In genomic region chr12:106301241-106301610, GRCh38 we compare ENCODE assay signal across 8 cellular contexts. TPM values are rescaled to one million over a fixed set of nuclear protein-coding genes. Genes with fewer than 3 reads are reported as not detected.
DNase-seq lines count a peak whose midpoint lies in the region; ATAC-seq, FAIRE-seq and TF ChIP-seq lines count a peak whose summit lies in the region.

No MANE protein-coding gene starts in this region.

- no peak for TF ChIP-seq RAD21 in SK-N-SH (IDR thresholded peaks at IDR 0.05; ENCODE audit: low read length)

- H3K36me3 Mint-ChIP-seq in activated T-helper 17 cell treated with anti-CD3 and anti-CD28 coated beads, Interleukin-2, amount 50 U/mL, for 72 hours (ENCODE audit: low read depth) = peaks cover 23% of the 10 kb centered on the region

- peaks cover 39% of the 10 kb centered on the region for H3K4me1 Mint-ChIP-seq in activated T-helper 17 cell treated with anti-CD3 and anti-CD28 coated beads, Interleukin-2, amount 50 U/mL, for 72 hours
- peaks cover 52% of the 10 kb centered on the region for H3K4me1 Mint-ChIP-seq in stimulated activated naive CD8-positive, alpha-beta T cell treated with anti-CD3 and anti-CD28 coated beads, Interleukin-15, amount 100 ng/mL, for 72 hours

- no peak overlapping the region for H3K4me2 ChIP-seq in SK-N-SH

- peak overlapping the region; percentile 93; the same call in 1 of the 2 replicates for H2AFZ ChIP-seq in SK-N-SH (ENCODE audit: low read depth)

- no peak for ATAC-seq in SK-N-SH treated with all-trans-retinoic acid at 6 μM for 48 hours
- no peak for ATAC-seq in activated T-helper 17 cell treated with anti-CD3 and anti-CD28 coated beads, Interleukin-2, amount 50 U/mL, for 72 hours (replicated peaks)
- no peak for ATAC-seq in stimulated activated naive CD8-positive, alpha-beta T cell treated with anti-CD3 and anti-CD28 coated beads, Interleukin-15, amount 100 ng/mL, for 72 hours
- ATAC-seq in GM18858 (IDR thresholded peaks at IDR 0.05; ENCODE audit: unreplicated experiment) = no peak

- H3K27me3 ChIP-seq in SK-N-SH (ENCODE audit: insufficient read depth) (no peaks in the 10 kb centered on the region), iPS-15b (ENCODE audit: control insufficient read depth, insufficient read depth, low read length) (no peaks in the 10 kb centered on the region)

- POLR2A ChIA-PET in SK-N-SH (lab: Yijun Ruan, JAX) = no interaction called here

- WGBS in SK-N-SH (ENCODE audit: low lambda C conversion rate) = 27% methylated on average over 1 of the region's 1 CpG

- CTCF ChIA-PET in SK-N-SH (lab: Yijun Ruan, JAX) = interaction anchor here (1.2 to 4.2 kb wide), 4 partner anchors 10 to 74 kb away, joined by 3 to 20 read pairs (median 6); partner anchors contain the start of gene POLR3B

- no peaks in the 10 kb centered on the region for H4K20me1 ChIP-seq in SK-N-SH (ENCODE audit: insufficient read depth)

- no peaks in the 10 kb centered on the region for H3K27me3 Mint-ChIP-seq in activated T-helper 17 cell treated with anti-CD3 and anti-CD28 coated beads, Interleukin-2, amount 50 U/mL, for 72 hours
- H3K27me3 Mint-ChIP-seq in stimulated activated naive CD8-positive, alpha-beta T cell treated with anti-CD3 and anti-CD28 coated beads, Interleukin-15, amount 100 ng/mL, for 72 hours = no peaks in the 10 kb centered on the region

- TF ChIP-seq CTCF in SK-N-SH (IDR thresholded peaks at IDR 0.05) = no peak

- H3K9me2 ChIP-seq in SK-N-SH = no peaks in the 10 kb centered on the region

- peak overlapping the region; percentile 99 for H3K27ac Mint-ChIP-seq in activated T-helper 17 cell treated with anti-CD3 and anti-CD28 coated beads, Interleukin-2, amount 50 U/mL, for 72 hours
- H3K27ac Mint-ChIP-seq in stimulated activated naive CD8-positive, alpha-beta T cell treated with anti-CD3 and anti-CD28 coated beads, Interleukin-15, amount 100 ng/mL, for 72 hours = peak overlapping the region; percentile 93 to 98

- H3K4me3 Mint-ChIP-seq in activated T-helper 17 cell treated with anti-CD3 and anti-CD28 coated beads, Interleukin-2, amount 50 U/mL, for 72 hours = peak overlapping the region; percentile 93
- peak overlapping the region; percentile 87 to 89 for H3K4me3 Mint-ChIP-seq in stimulated activated naive CD8-positive, alpha-beta T cell treated with anti-CD3 and anti-CD28 coated beads, Interleukin-15, amount 100 ng/mL, for 72 hours

- H3K9me3 ChIP-seq in SK-N-SH (no peaks in the 10 kb centered on the region), iPS-15b (ENCODE audit: control insufficient read depth, insufficient read depth, low read length) (no peaks in the 10 kb centered on the region)

- no peaks in the 10 kb centered on the region for H3K36me3 ChIP-seq in SK-N-SH (replicated peaks in 1 of 2; ENCODE audit: control insufficient read depth in 1 of 2, insufficient read depth in 2 of 2, low read length in 1 of 2)
- H3K36me3 ChIP-seq in iPS-15b (ENCODE audit: control insufficient read depth, insufficient read depth, low read length) = no peaks in the 10 kb centered on the region

- H3F3A ChIP-seq in SK-N-SH (replicated peaks; ENCODE audit: insufficient read depth) = peaks cover 3% of the 10 kb centered on the region

- H3K9me3 Mint-ChIP-seq in activated T-helper 17 cell treated with anti-CD3 and anti-CD28 coated beads, Interleukin-2, amount 50 U/mL, for 72 hours = no peaks in the 10 kb centered on the region
- H3K9me3 Mint-ChIP-seq in stimulated activated naive CD8-positive, alpha-beta T cell treated with anti-CD3 and anti-CD28 coated beads, Interleukin-15, amount 100 ng/mL, for 72 hours = no peaks in the 10 kb centered on the region

- peaks cover 11% of the 10 kb centered on the region in 2 experiments; a peak in 2 of 4 replicates for H3K4me1 ChIP-seq in SK-N-SH (ENCODE audit: control insufficient read depth in 1 of 2, insufficient read depth in 2 of 2, low read depth in 1 of 2, low read length in 1 of 2)
- peaks cover 5% of the 10 kb centered on the region for H3K4me1 ChIP-seq in iPS-15b (ENCODE audit: control insufficient read depth, insufficient read depth, low read length)

- DNase-seq in SK-N-SH (no peak), RCC 7860 (ENCODE audit: low spot score) (no peak), germinal center (ENCODE audit: low spot score) (no peak)
- no peak for DNase-seq in stimulated activated naive CD8-positive, alpha-beta T cell treated with anti-CD3 and anti-CD28 coated beads, Interleukin-15, amount 100 ng/mL, for 72 hours

- H3K9ac ChIP-seq in SK-N-SH = peak overlapping the region; percentile 54; the same call in 1 of the 2 replicates
- no peak overlapping the region for H3K9ac ChIP-seq in iPS-15b (ENCODE audit: low read depth, low read length)

- no peak for FAIRE-seq in RCC 7860 (lab: Jason Lieb, UNC)

- no peak overlapping the region for H3K27ac ChIP-seq in SK-N-SH (ENCODE audit: low read depth in 2 of 2, low read length in 1 of 2)

- no peak overlapping the region for H3K4me3 ChIP-seq in SK-N-SH (ENCODE audit: low read depth in 2 of 2, low read length in 1 of 2)
- peak overlapping the region; percentile 83 for H3K4me3 ChIP-seq in iPS-15b (ENCODE audit: low read depth, low read length)

- no peak for TF ChIP-seq EP300 in SK-N-SH (IDR thresholded peaks at IDR 0.05; ENCODE audit: borderline replicate concordance in 1 of 2, low read depth in 1 of 2, low read length in 1 of 2)

- H3K79me2 ChIP-seq in SK-N-SH (ENCODE audit: insufficient read depth) = no peaks in the 10 kb centered on the region

TF ChIP-seq in SK-N-SH, 30 proteins besides CTCF, POLR2A, EP300 and RAD21 (continues in another document):
- TF ChIP-seq USF1 (IDR thresholded peaks at IDR 0.05; ENCODE audit: borderline replicate concordance, low read depth) (no peak), SMC3 (IDR thresholded peaks at IDR 0.05; ENCODE audit: low read depth, low read length) (no peak), IRF3 (IDR thresholded peaks at IDR 0.05; ENCODE audit: low read depth, low read length) (no peak), FOXJ3 (CRISPR knock-in tag; IDR thresholded peaks at IDR 0.05) (no peak), MAX (IDR thresholded peaks at IDR 0.05; ENCODE audit: low read depth) (no peak)

TF ChIP-seq in SK-N-SH treated with all-trans-retinoic acid at 6 μM for 48 hours, 23 proteins besides CTCF, POLR2A, EP300 and RAD21 (continues in another document):
- no peak for TF ChIP-seq ZNF70 (CRISPR knock-in tag; IDR thresholded peaks at IDR 0.05)
- no peak for TF ChIP-seq ZNF565 (CRISPR knock-in tag; conservative IDR thresholded peaks at IDR 0.05; ENCODE audit: low read depth)
- no peak for TF ChIP-seq ESRRG (CRISPR knock-in tag; IDR thresholded peaks at IDR 0.05)
- TF ChIP-seq BACH2 (CRISPR knock-in tag; IDR thresholded peaks at IDR 0.05; ENCODE audit: borderline replicate concordance) = no peak
- no peak for TF ChIP-seq TSHZ2 (CRISPR knock-in tag; IDR thresholded peaks at IDR 0.05)
- TF ChIP-seq ZNF8 (CRISPR knock-in tag; IDR thresholded peaks at IDR 0.05) = no peak
- TF ChIP-seq GLIS3 (CRISPR knock-in tag; IDR thresholded peaks at IDR 0.05) = no peak
- no peak for TF ChIP-seq CSRNP3 (CRISPR knock-in tag; IDR thresholded peaks at IDR 0.05)

RNA-seq across cellular contexts. Expression of gene TCP11L2, which starts 1.3 kb away (rescaled TPM):
- polyA plus RNA-seq in SK-N-SH (2012; rRNA removed) = 4.0 and 5.5 TPM in 2 replicates
- polyA plus RNA-seq in SK-N-SH (2012; cell fraction: cytosol; rRNA removed) = 3.2 and 3.8 TPM in 2 replicates
- 6.3 and 11.7 TPM in 2 replicates for polyA plus RNA-seq in SK-N-SH (2012; cell fraction: nucleus; rRNA removed)
- total RNA-seq in activated T-helper 17 cell treated with anti-CD3 and anti-CD28 coated beads, Interleukin-2, amount 50 U/mL, for 72 hours = 10 to 100 TPM in 1 of 2 donors, 1 to 10 TPM in 1; 9.6 to 22.4 TPM

RNA-seq across cellular contexts. Expression of gene CKAP4, which starts 53.4 kb away (rescaled TPM):
- 112 and 113 TPM in 2 replicates for polyA plus RNA-seq in SK-N-SH (2012; rRNA removed)
- polyA plus RNA-seq in SK-N-SH (2012; cell fraction: cytosol; rRNA removed) = 120 and 133 TPM in 2 replicates
- polyA plus RNA-seq in SK-N-SH (2012; cell fraction: nucleus; rRNA removed) = 79.8 and 105 TPM in 2 replicates
- 1 to 10 TPM; 3.6 to 3.8 TPM for total RNA-seq in activated T-helper 17 cell treated with anti-CD3 and anti-CD28 coated beads, Interleukin-2, amount 50 U/mL, for 72 hours

RNA-seq across cellular contexts. Expression of gene POLR3B, which starts 56.3 kb away (rescaled TPM):
- 3.3 and 3.9 TPM in 2 replicates for polyA plus RNA-seq in SK-N-SH (2012; rRNA removed)
- 3.9 TPM in 2 replicates for polyA plus RNA-seq in SK-N-SH (2012; cell fraction: cytosol; rRNA removed)
- 2.8 and 3.9 TPM in 2 replicates for polyA plus RNA-seq in SK-N-SH (2012; cell fraction: nucleus; rRNA removed)
- 1 to 10 TPM; 3.0 to 8.7 TPM for total RNA-seq in activated T-helper 17 cell treated with anti-CD3 and anti-CD28 coated beads, Interleukin-2, amount 50 U/mL, for 72 hours
